Comparison of ENCODE assay signal across 8 cellular contexts in genomic region chr9:33466565-33467495, GRCh38. TPM values are rescaled to one million over a fixed set of nuclear protein-coding genes. Genes with fewer than 3 reads are reported as not detected.
DNase-seq lines count a peak whose midpoint lies in the region; ATAC-seq, FAIRE-seq and TF ChIP-seq lines count a peak whose summit lies in the region.

No MANE protein-coding gene starts in this region.

- no peak for TF ChIP-seq POLR2A in heart left ventricle (IDR thresholded peaks at IDR 0.05)

- in situ Hi-C loops in GM23248 (cut with MboI) (loop anchor here (25.0 kb wide), 1 partner anchor 380 kb away; the partner anchor contains the start of gene SMU1), SK-MEL-5 (cut with HindIII; ENCODE audit: low pct_unique_long_range_greater_than_20kb, low sequenced_read_pairs) (no loop called here)

- H3K79me2 ChIP-seq in GM23248 (ENCODE audit: insufficient read depth): peaks cover 15% of the 10 kb centered on the region

- H3K4me1 Mint-ChIP-seq in activated naive CD4-positive, alpha-beta T cell treated with anti-CD3 and anti-CD28 coated beads for 36 hours (ENCODE audit: low read depth): peaks cover 16% of the 10 kb centered on the region

- H3K27ac ChIP-seq in GM23248 (no peak overlapping the region), heart left ventricle (no peak overlapping the region), small intestine (ENCODE audit: low read depth in 1 of 2, low read length in 1 of 2) (no peak overlapping the region)

- DNase-seq in Ammon's horn (ENCODE audit: low spot score): peak; percentile 51
- DNase-seq in GM23248: peak; percentile 55
- DNase-seq in SK-MEL-5 (ENCODE audit: low read depth, low spot score): peak; percentile 49
- peak; percentile 81 for DNase-seq in activated naive CD4-positive, alpha-beta T cell treated with anti-CD3 and anti-CD28 coated beads for 36 hours
- DNase-seq in heart left ventricle: peak; percentile 50 to 84 (median 57)
- peak; percentile 62 for DNase-seq in small intestine

- no peaks in the 10 kb centered on the region for H4K20me1 ChIP-seq in GM23248 (ENCODE audit: insufficient read depth)

- CTCF ChIA-PET in activated naive CD4-positive, alpha-beta T cell treated with anti-CD3 and anti-CD28 coated beads for 36 hours (lab: Charles Lee): interaction anchor here (0.6 to 9.9 kb wide), 29 partner anchors 9 to 181 kb away, joined by 3 to 159 read pairs (median 4); partner anchors contain the start of genes AQP3 and AQP7

- ATAC-seq in heart left ventricle (peak; percentile 28 to 68 (median 46)), HG02938 (IDR thresholded peaks at IDR 0.05; ENCODE audit: unreplicated experiment) (no peak), HG03139 (IDR thresholded peaks at IDR 0.05; ENCODE audit: unreplicated experiment) (no peak)

- no peak overlapping the region for H3K4me2 ChIP-seq in GM23248 (ENCODE audit: unreplicated experiment)

- peaks cover 34% of the 10 kb centered on the region for H3K36me3 Mint-ChIP-seq in activated naive CD4-positive, alpha-beta T cell treated with anti-CD3 and anti-CD28 coated beads for 36 hours (ENCODE audit: low read depth)

- H3K9me2 ChIP-seq in GM23248 (ENCODE audit: insufficient read depth): no peaks in the 10 kb centered on the region

- intact Hi-C loops in activated naive CD4-positive, alpha-beta T cell treated with anti-CD3 and anti-CD28 coated beads for 36 hours (cut with micrococcal nuclease): loop anchor here (1.0 to 2.0 kb wide), 4 partner anchors 20 to 180 kb away; partner anchors contain the start of gene AQP3
- intact Hi-C loops in heart left ventricle (cut with DNase I): loop anchor here (2.0 to 10.0 kb wide), 8 partner anchors 52 to 182 kb away; no protein-coding TSS in a partner anchor

- no peaks in the 10 kb centered on the region for H3K27me3 ChIP-seq in GM23248 (replicated peaks; ENCODE audit: insufficient read depth)
- no peaks in the 10 kb centered on the region for H3K27me3 ChIP-seq in heart left ventricle
- no peaks in the 10 kb centered on the region for H3K27me3 ChIP-seq in small intestine (ENCODE audit: control insufficient read depth in 2 of 2, insufficient read depth in 2 of 2, low read length in 2 of 2)

- H3K9ac ChIP-seq in GM23248: no peak overlapping the region

- H3K36me3 ChIP-seq in GM23248 (ENCODE audit: low read depth) (peaks cover 52% of the 10 kb centered on the region), heart left ventricle (peaks cover 9 to 100% (median 100%) of the 10 kb centered on the region in 9 donors), small intestine (ENCODE audit: control insufficient read depth in 2 of 2, insufficient read depth in 2 of 2, low read length in 2 of 2) (peaks cover 27 to 28% of the 10 kb centered on the region in 2 donors)

- FAIRE-seq in small intestine (lab: Jason Lieb, UNC): no peak

- WGBS in GM23248 (ENCODE audit: low coverage in 1 of 2, low lambda C conversion rate in 2 of 2, missing lambda C conversion rate in 2 of 2), 2 experiments: 77% methylated on average over 21 to 24 of the region's 24 CpGs
- WGBS in heart left ventricle, 4 donors: 66 to 80% (median 79%) methylated on average over 16 to 24 of the region's 24 CpGs
- WGBS in small intestine, 3 donors: 71 to 79% (median 76%) methylated on average over 21 to 24 of the region's 24 CpGs

- H3K4me1 ChIP-seq in GM23248 (ENCODE audit: insufficient read depth) (peaks cover 6% of the 10 kb centered on the region; the same call in 1 of the 2 replicates), heart left ventricle (peaks cover 0 to 6% (median 0%) of the 10 kb centered on the region in 12 donors), small intestine (ENCODE audit: control insufficient read depth in 2 of 2, insufficient read depth in 1 of 2, low read depth in 1 of 2, low read length in 1 of 2) (no peaks in the 10 kb centered on the region)

- H3K4me3 ChIP-seq in GM23248 (no peak overlapping the region), heart left ventricle (no peak overlapping the region), small intestine (ENCODE audit: low read depth in 1 of 2, low read length in 2 of 2) (no peak overlapping the region)

- H3K27ac Mint-ChIP-seq in activated naive CD4-positive, alpha-beta T cell treated with anti-CD3 and anti-CD28 coated beads for 36 hours: peak overlapping the region; percentile 24

- no peaks in the 10 kb centered on the region for H3K27me3 Mint-ChIP-seq in activated naive CD4-positive, alpha-beta T cell treated with anti-CD3 and anti-CD28 coated beads for 36 hours (ENCODE audit: low read depth)

- peak; percentile 84 to 95 (median 89) for TF ChIP-seq CTCF in heart left ventricle (IDR thresholded peaks at IDR 0.05)

- H3F3A ChIP-seq in GM23248 (ENCODE audit: insufficient read depth): no peaks in the 10 kb centered on the region

- no peaks in the 10 kb centered on the region for H3K9me3 Mint-ChIP-seq in activated naive CD4-positive, alpha-beta T cell treated with anti-CD3 and anti-CD28 coated beads for 36 hours

- H2AFZ ChIP-seq in GM23248: no peak overlapping the region

- no peaks in the 10 kb centered on the region for H3K9me3 ChIP-seq in GM23248 (ENCODE audit: low read depth)
- no peaks in the 10 kb centered on the region for H3K9me3 ChIP-seq in heart left ventricle
- no peaks in the 10 kb centered on the region for H3K9me3 ChIP-seq in small intestine (ENCODE audit: control insufficient read depth, low read depth)

- no peak overlapping the region for H3K4me3 Mint-ChIP-seq in activated naive CD4-positive, alpha-beta T cell treated with anti-CD3 and anti-CD28 coated beads for 36 hours

RNA-seq across cellular contexts. Expression of gene NOL6, which starts 6.9 kb away (rescaled TPM):
- total RNA-seq in GM23248 (2014; rRNA removed; shearing (Covaris generic)): 27.9 and 31.2 TPM in 2 replicates
- polyA plus RNA-seq in GM23248 (2016; fragmentation: Nextera tagmentation; extraction: Ambion mirVana) (18.0 and 19.4 TPM in 2 replicates), heart left ventricle (10 to 100 TPM; 13.6 to 28.2 TPM), small intestine (10 to 100 TPM in 2 of 3 donors, 1 to 10 TPM in 1; 8.5 to 19.6 (median 10.3) TPM)
- 29.7 and 34.5 TPM in 2 replicates for total RNA-seq in SK-MEL-5 (2014; rRNA removed; shearing (Covaris generic))
- 48.4 and 61.2 TPM in 2 replicates for polyA plus RNA-seq in SK-MEL-5 (2015; cell fraction: cytosol; rRNA removed)
- polyA plus RNA-seq in SK-MEL-5 (2015; cell fraction: nucleus; rRNA removed): 104 and 105 TPM in 2 replicates
- 10 to 100 TPM; 38.2 to 38.6 TPM for total RNA-seq in activated naive CD4-positive, alpha-beta T cell treated with anti-CD3 and anti-CD28 coated beads for 36 hours
- total RNA-seq in heart left ventricle: 10 to 100 TPM; 11.2 to 22.1 (median 14.9) TPM

RNA-seq across cellular contexts. Expression of gene AQP3, which starts 19.4 kb away (rescaled TPM):
- total RNA-seq in GM23248 (2014; rRNA removed; shearing (Covaris generic)): not detected in 2 replicates
- polyA plus RNA-seq in GM23248 (2016; fragmentation: Nextera tagmentation; extraction: Ambion mirVana): 0.19 and 0.29 TPM in 2 replicates
- total RNA-seq in SK-MEL-5 (2014; rRNA removed; shearing (Covaris generic)): 0.08 TPM in 1 of 2 replicates, not detected in the other
- polyA plus RNA-seq in SK-MEL-5 (2015; cell fraction: cytosol; rRNA removed): 0.14 and 0.19 TPM in 2 replicates
- 0.19 and 2.1 TPM in 2 replicates for polyA plus RNA-seq in SK-MEL-5 (2015; cell fraction: nucleus; rRNA removed)
- total RNA-seq in activated naive CD4-positive, alpha-beta T cell treated with anti-CD3 and anti-CD28 coated beads for 36 hours: 1 to 10 TPM; 7.2 to 8.1 TPM
- total RNA-seq in heart left ventricle: 100 to 1,000 TPM in 1 of 9 donors, 10 to 100 TPM in 6, 1 to 10 TPM in 2; 6.0 to 116 (median 13.3) TPM
- polyA plus RNA-seq in heart left ventricle: 10 to 100 TPM in 1 of 2 donors, 1 to 10 TPM in 1; 7.5 to 27.1 TPM
- polyA plus RNA-seq in small intestine: 100 to 1,000 TPM in 2 of 3 donors, 10 to 100 TPM in 1; 36.6 to 158 (median 117) TPM

RNA-seq across cellular contexts. Expression of gene ANKRD18B, which starts 57.2 kb away (rescaled TPM):
- 0.11 TPM in 1 of 2 replicates, not detected in the other for total RNA-seq in GM23248 (2014; rRNA removed; shearing (Covaris generic))
- 0.49 and 0.74 TPM in 2 replicates for polyA plus RNA-seq in GM23248 (2016; fragmentation: Nextera tagmentation; extraction: Ambion mirVana)
- total RNA-seq in SK-MEL-5 (2014; rRNA removed; shearing (Covaris generic)): 0.45 and 4.8 TPM in 2 replicates
- polyA plus RNA-seq in SK-MEL-5 (2015; cell fraction: cytosol; rRNA removed): 2.6 and 13.2 TPM in 2 replicates
- polyA plus RNA-seq in SK-MEL-5 (2015; cell fraction: nucleus; rRNA removed): 1.0 and 6.5 TPM in 2 replicates
- total RNA-seq in activated naive CD4-positive, alpha-beta T cell treated with anti-CD3 and anti-CD28 coated beads for 36 hours: 1 to 10 TPM in 1 of 2 experiments, under 1 TPM in 1; 0.57 to 1.6 TPM
- 1 to 10 TPM in 1 of 9 donors, under 1 TPM in 4, not detected in 4; 0.25 to 1.3 (median 0.40) TPM for total RNA-seq in heart left ventricle
- under 1 TPM; 0.14 to 0.91 TPM for polyA plus RNA-seq in heart left ventricle
- under 1 TPM in 1 of 3 donors, not detected in 2; 0.48 TPM for polyA plus RNA-seq in small intestine

Comparison
In these comparisons a context has a peak if more than half of its experiments do, and no peak if none do; other contexts are left out.
1. ATAC-seq: peak in heart left ventricle (4 of 4); none in HG02938 (single experiment) and HG03139 (single experiment).
2. Peak in every context shown above with its lines, with median percentiles within 50 percentile points of each other: DNase-seq.